17 cellular contexts compared by ENCODE assay signal in the genomic region with DNA sequence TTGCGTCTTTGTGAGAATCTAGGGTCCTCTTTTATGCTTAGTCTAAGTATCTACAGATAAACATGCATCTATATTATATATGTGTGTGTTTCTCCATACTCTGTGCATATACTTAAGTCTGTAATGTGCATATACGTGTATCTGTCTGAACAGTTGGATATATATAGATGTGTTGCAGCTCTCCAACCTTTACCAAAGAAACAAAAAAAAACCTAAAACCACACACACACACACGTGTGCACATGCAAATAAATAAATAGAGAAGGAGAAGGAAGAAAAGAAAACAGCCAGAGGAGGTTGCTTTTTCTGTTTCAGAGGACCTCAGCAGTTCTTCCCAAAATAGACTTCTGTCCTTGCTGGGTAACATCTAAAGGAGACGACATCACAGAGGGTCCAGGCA.
DNase-seq lines count a peak whose midpoint lies in the region; ATAC-seq, FAIRE-seq and TF ChIP-seq lines count a peak whose summit lies in the region.
"Had no signal": no experiment of that assay in that cellular context is flagged by ENCODE, and none has a peak within 500 bp of the region (broad histone marks: within the 10 kb centered on the region; RNA-seq: fewer than 3 reads in every experiment).

No MANE protein-coding gene starts in this region.

- peak; percentile 35 for ATAC-seq in GM18519 (IDR thresholded peaks at IDR 0.05; ENCODE audit: low FRiP score, unreplicated experiment)
- peak; percentile 59 for ATAC-seq in HG03108 (IDR thresholded peaks at IDR 0.05; ENCODE audit: unreplicated experiment)
- ATAC-seq in GM12878, result peak; percentile 29; the same call in 2 of the 3 replicates
- no peak for ATAC-seq in HG02852 (IDR thresholded peaks at IDR 0.05; ENCODE audit: unreplicated experiment)
- ATAC-seq: CD8-positive, alpha-beta T cell had no signal

- no peaks in the 10 kb centered on the region for H3K27me3 ChIP-seq in GM12878 (replicated peaks in 1 of 2; ENCODE audit: control insufficient read depth in 2 of 2, insufficient read depth in 2 of 2, low read length in 1 of 2)
- H3K27me3 ChIP-seq: MG63 had no signal

- FAIRE-seq in GM12878 (lab: Jason Lieb, UNC), result no peak

- RAD21 ChIA-PET in GM12878 (lab: Charles Lee; ENCODE audit: unreplicated experiment), result no interaction called here

- no peaks in the 10 kb centered on the region for H3K79me2 ChIP-seq in GM12878 (ENCODE audit: control insufficient read depth, insufficient read depth, low read length)

- H3K36me3 Mint-ChIP-seq in mesothelial cell of epicardium, result no peaks in the 10 kb centered on the region
- H3K36me3 Mint-ChIP-seq: CD8-positive, alpha-beta T cell had no signal

- BruUV-seq in GM12878 (replicated peaks; lab: Mats Ljungman, UMichigan), result no TSS peak

- no peak for TF ChIP-seq RAD21 in GM12878 (IDR thresholded peaks at IDR 0.05; ENCODE audit: insufficient read depth, low read depth, low read length)

- POLR2A ChIA-PET in GM12878 (lab: Charles Lee), result no interaction called here

- no peaks in the 10 kb centered on the region for H3K9me3 ChIP-seq in GM12878 (replicated peaks; ENCODE audit: control insufficient read depth, insufficient read depth, low read length)
- H3K9me3 ChIP-seq: MG63, SJCRH30 had no signal

- TF ChIP-seq POLR2A in GM12878 (IDR thresholded peaks at IDR 0.05; ENCODE audit: low read depth, low read length), result no peak

- no peak overlapping the region for H3K27ac Mint-ChIP-seq in mesothelial cell of epicardium
- H3K27ac Mint-ChIP-seq: B cell; CD8-positive, alpha-beta T cell had no signal

- H3K9me3 Mint-ChIP-seq in mesothelial cell of epicardium, result no peaks in the 10 kb centered on the region
- H3K9me3 Mint-ChIP-seq: CD8-positive, alpha-beta T cell had no signal

- peaks cover 25% of the 10 kb centered on the region for H3K4me1 Mint-ChIP-seq in mesothelial cell of epicardium

- no peak overlapping the region; the same call in 1 of the 2 replicates for H3K27ac ChIP-seq in GM12878 (ENCODE audit: control insufficient read depth, insufficient read depth)
- H3K27ac ChIP-seq: SJCRH30 had no signal

- no peak for TF ChIP-seq EP300 in GM12878 (IDR thresholded peaks at IDR 0.05; ENCODE audit: borderline replicate concordance in 1 of 2, control insufficient read depth in 1 of 2, low read depth in 2 of 2, low read length in 2 of 2)

- CTCF ChIA-PET in GM12878 (lab: Yijun Ruan, JAX), result no interaction called here

- 0 out of 2 replicates have a peak overlapping the region, but pooled peaks have one; percentile 4 for H2AFZ ChIP-seq in GM12878 (ENCODE audit: control insufficient read depth, low read depth, low read length)

- TF ChIP-seq CTCF in GM12878 (IDR thresholded peaks at IDR 0.05 in 2 of 3, conservative IDR thresholded peaks at IDR 0.05 in 1 of 3; ENCODE audit: control insufficient read depth in 2 of 3, extremely low read depth in 1 of 3, insufficient read depth in 1 of 3, low read depth in 3 of 3, low read length in 3 of 3) (no peak), mesothelial cell of epicardium (IDR thresholded peaks at IDR 0.05; ENCODE audit: unreplicated experiment) (no peak)

- intact Hi-C loops in GM12878 (cut with micrococcal nuclease; ENCODE audit: unreplicated experiment), result loop anchor here (10.0 kb wide), 1 partner anchor 287 kb away; no protein-coding TSS in a partner anchor

- H3K27me3 Mint-ChIP-seq in mesothelial cell of epicardium (ENCODE audit: low read depth), result no peaks in the 10 kb centered on the region

- peak overlapping the region; percentile 75 for H3K4me2 ChIP-seq in GM12878 (ENCODE audit: control insufficient read depth, insufficient read depth)

- 12% methylated on average over 4 of the region's 4 CpGs for WGBS in GM12878 (ENCODE audit: insufficient coverage, insufficient replicate concordance, low lambda C conversion rate, missing lambda C conversion rate)

- in situ Hi-C loops in Caki2 (cut with HindIII; ENCODE audit: low pct_unique_long_range_greater_than_20kb, low sequenced_read_pairs), result no loop called here
- in situ Hi-C loops in GM12878 (cut with MboI), result no loop called here

- no peak overlapping the region for H3K4me3 Mint-ChIP-seq in mesothelial cell of epicardium
- H3K4me3 Mint-ChIP-seq: B cell; CD8-positive, alpha-beta T cell had no signal

- H4K20me1 ChIP-seq in GM12878 (ENCODE audit: control insufficient read depth, insufficient read depth), result no peaks in the 10 kb centered on the region

- peak; percentile 18 for DNase-seq in Caki2 (ENCODE audit: low read depth)
- DNase-seq in GM12878 (ENCODE audit: low read depth, low spot score), result no peak
- no peak for DNase-seq in NCI-H1694 (lab: John Stamatoyannopoulos, UW)
- no peak for DNase-seq in mesothelial cell of epicardium (ENCODE audit: low spot score in 2 of 2, unreplicated experiment in 2 of 2)
- DNase-seq: ACHN; CD8-positive, alpha-beta T cell; GOT3; MG63; NCI-H2029 treated with DMSO at 0.1 percent for 48 hours; NCI-H510A treated with DMSO at 0.1 percent for 48 hours; OCI-M1; RPMI8226; SJCRH30 had no signal

- peaks cover 43% of the 10 kb centered on the region for H3K4me1 ChIP-seq in GM12878 (ENCODE audit: control insufficient read depth, insufficient read depth, low read length)
- H3K4me1 ChIP-seq: SJCRH30 had no signal

- no peak overlapping the region for H3K9ac ChIP-seq in GM12878 (ENCODE audit: control insufficient read depth, insufficient read depth, low read length)

- H3K4me3 ChIP-seq in GM12878, result no peak overlapping the region
- H3K4me3 ChIP-seq: MG63, SJCRH30 had no signal

- H3K36me3 ChIP-seq in GM12878 (ENCODE audit: control insufficient read depth in 2 of 2, insufficient read depth in 2 of 2, low read length in 1 of 2), result no peaks in the 10 kb centered on the region
- H3K36me3 ChIP-seq: MG63, SJCRH30 had no signal

- SMC1A ChIA-PET in GM12878 (lab: Charles Lee; ENCODE audit: uncharacterized antibody, unreplicated experiment), result no interaction called here

TF ChIP-seq in GM12878, 131 proteins besides CTCF, POLR2A, EP300 and RAD21:
- TF ChIP-seq POU2F2 (IDR thresholded peaks at IDR 0.05; ENCODE audit: borderline replicate concordance, low read depth, low read length) (0 out of 3 replicates have a peak, but pooled peaks have one; percentile 31), BHLHE40 (IDR thresholded peaks at IDR 0.05; ENCODE audit: borderline replicate concordance in 1 of 2, low read depth in 2 of 2, low read length in 1 of 2) (peak; percentile 14 to 81; a peak in 3 of 4 replicates), RUNX3 (IDR thresholded peaks at IDR 0.05; ENCODE audit: low read length) (peak; percentile 61; the same call in 1 of the 2 replicates), ZNF274 (IDR thresholded peaks at IDR 0.05; ENCODE audit: insufficient read depth, insufficient read length) (no peak), ZNF24 (IDR thresholded peaks at IDR 0.05) (no peak), NR2C2 (IDR thresholded peaks at IDR 0.05; ENCODE audit: borderline replicate concordance, control insufficient read depth, insufficient read length, low read depth) (no peak), FOXM1 (IDR thresholded peaks at IDR 0.05; ENCODE audit: low read depth, low read length) (no peak), MEF2A (IDR thresholded peaks at IDR 0.05; ENCODE audit: insufficient read depth, low read depth, low read length) (peak; percentile 63; the same call in 1 of the 2 replicates), GATAD2B (conservative IDR thresholded peaks at IDR 0.05; ENCODE audit: low read depth) (no peak), IKZF1 (conservative IDR thresholded peaks at IDR 0.05) (no peak)
- TF ChIP-seq, protein P1, sequence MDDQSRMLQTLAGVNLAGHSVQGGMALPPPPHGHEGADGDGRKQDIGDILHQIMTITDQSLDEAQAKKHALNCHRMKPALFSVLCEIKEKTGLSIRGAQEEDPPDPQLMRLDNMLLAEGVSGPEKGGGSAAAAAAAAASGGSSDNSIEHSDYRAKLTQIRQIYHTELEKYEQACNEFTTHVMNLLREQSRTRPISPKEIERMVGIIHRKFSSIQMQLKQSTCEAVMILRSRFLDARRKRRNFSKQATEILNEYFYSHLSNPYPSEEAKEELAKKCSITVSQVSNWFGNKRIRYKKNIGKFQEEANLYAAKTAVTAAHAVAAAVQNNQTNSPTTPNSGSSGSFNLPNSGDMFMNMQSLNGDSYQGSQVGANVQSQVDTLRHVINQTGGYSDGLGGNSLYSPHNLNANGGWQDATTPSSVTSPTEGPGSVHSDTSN (IDR thresholded peaks at IDR 0.05; ENCODE audit: insufficient replicate concordance, low read depth, low read length), result no peak
